6 cellular contexts compared by ENCODE assay signal in the genomic region with DNA sequence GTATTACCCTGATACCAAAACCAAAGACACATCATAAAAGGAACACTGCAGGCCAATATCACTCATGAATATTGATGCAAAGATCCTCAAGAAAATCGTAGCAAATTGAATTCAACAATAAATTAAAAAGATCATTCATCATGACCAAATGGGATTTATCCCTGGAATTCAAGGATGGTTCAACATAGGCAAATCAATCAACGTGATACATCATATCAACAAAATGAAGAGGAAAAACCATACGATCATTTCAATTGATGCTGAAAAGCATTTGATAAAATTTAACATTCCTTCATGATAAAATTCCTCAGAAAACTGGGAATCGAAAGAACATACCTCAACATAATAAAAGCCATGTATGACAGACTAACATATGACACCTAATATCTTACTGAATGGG.
"Had no signal": no experiment of that assay in that cellular context is flagged by ENCODE, and none has a peak within 500 bp of the region (broad histone marks: within the 10 kb centered on the region; RNA-seq: fewer than 3 reads in every experiment).

No MANE protein-coding gene starts in this region.

- H2AFZ ChIP-seq: GM23338 had no signal

- DNase-seq: H9, HCEC 1CT had no signal

- FAIRE-seq: H54 had no signal

- ATAC-seq: GM23338, HepG2 had no signal

- H3K4me2 ChIP-seq: GM23338 had no signal

- H3K27ac ChIP-seq: HL-60 had no signal

- H3K4me3 ChIP-seq: GM23338 had no signal
